1 cellular context compared by ENCODE assay signal in genomic region chr2:191171291-191171690, GRCh38.
TF ChIP-seq lines count a peak whose summit lies in the region.

No MANE protein-coding gene starts in this region.

TF ChIP-seq in IMR-90, 13 proteins besides CTCF, POLR2A, EP300 and RAD21:
- TF ChIP-seq ELK1 (IDR thresholded peaks at IDR 0.05; ENCODE audit: borderline replicate concordance, low read depth, low read length) (no peak), USF2 (IDR thresholded peaks at IDR 0.05; ENCODE audit: low read depth, low read length) (no peak), SMC3 (IDR thresholded peaks at IDR 0.05; ENCODE audit: low read depth, low read length) (no peak), MXI1 (IDR thresholded peaks at IDR 0.05; ENCODE audit: borderline replicate concordance, low read depth, low read length) (no peak), BHLHE40 (IDR thresholded peaks at IDR 0.05; ENCODE audit: low read depth, low read length) (no peak), NFE2L2 (IDR thresholded peaks at IDR 0.05; ENCODE audit: low read depth, low read length) (no peak)
